24 cellular contexts compared by ENCODE assay signal in genomic region chr16:86930663-86931062, GRCh38.
"Had no signal": no experiment of that assay in that cellular context is flagged by ENCODE, and none has a peak within 500 bp of the region (broad histone marks: within the 10 kb centered on the region; RNA-seq: fewer than 3 reads in every experiment).

No MANE protein-coding gene starts in this region.

- H3K27ac ChIP-seq: breast epithelium, epithelial cell of prostate, neutrophil, ovary, prostate gland had no signal

- H3K4me1 Mint-ChIP-seq: activated naive CD4-positive, alpha-beta T cell treated with anti-CD3 and anti-CD28 coated beads, Interleukin-2, amount 50 U/mL, for 24 hours had no signal

- DNase-seq: activated CD4-positive, alpha-beta T cell treated with anti-CD3 and anti-CD28 coated beads for 48 hours; activated CD4-positive, alpha-beta T cell treated with anti-CD3 and anti-CD28 coated beads, Interleukin-2, amount 50 U/mL, for 48 hours; activated CD8-positive, alpha-beta memory T cell treated with anti-CD3 and anti-CD28 coated beads, Interleukin-2, amount 50 U/mL, for 4 hours; activated naive CD8-positive, alpha-beta T cell treated with anti-CD3 and anti-CD28 coated beads, Interleukin-2, amount 50 U/mL, for 24 hours; activated T-cell treated with anti-CD3 and anti-CD28 coated beads, Interleukin-2, amount 50 U/mL, for 1 hour; amygdala; central memory CD4-positive, alpha-beta T cell; endodermal cell; esophagus squamous epithelium; foreskin melanocyte; heart right ventricle; ovary; stimulated activated CD4-positive, alpha-beta T cell treated with anti-CD3 and anti-CD28 coated beads, Interleukin-2, amount 100 ng/mL, for 48 hours; stimulated activated naive CD8-positive, alpha-beta T cell treated with anti-CD3 and anti-CD28 coated beads, Interleukin-15, Interleukin-2, amounts not matched to agents 100 U/mL and 50 U/mL, for 24 hours; trophoblast cell had no signal

- ATAC-seq: activated naive CD8-positive, alpha-beta T cell treated with anti-CD3 and anti-CD28 coated beads, Interleukin-2, amount 50 U/mL, for 24 hours; natural killer cell treated with Interleukin-12 subunit alpha and Interleukin-12 subunit beta and Interleukin-15 and Interleukin-18, amount 100 ng/mL, for 72 hours; stimulated activated naive CD8-positive, alpha-beta T cell treated with anti-CD3 and anti-CD28 coated beads, Interleukin-15, Interleukin-2, amounts not matched to agents 100 U/mL and 50 U/mL, for 24 hours had no signal

- H3K4me1 ChIP-seq: prostate gland had no signal

- H3K27me3 ChIP-seq: ovary had no signal

- H3K36me3 Mint-ChIP-seq: activated naive CD4-positive, alpha-beta T cell treated with anti-CD3 and anti-CD28 coated beads, Interleukin-2, amount 50 U/mL, for 24 hours; natural killer cell treated with Interleukin-12 subunit alpha and Interleukin-12 subunit beta and Interleukin-15 and Interleukin-18, amount 100 ng/mL, for 72 hours had no signal

- H3K4me3 ChIP-seq: breast epithelium, ovary, prostate gland had no signal

- H3K4me3 Mint-ChIP-seq: activated naive CD4-positive, alpha-beta T cell treated with anti-CD3 and anti-CD28 coated beads, Interleukin-2, amount 50 U/mL, for 24 hours; activated naive CD8-positive, alpha-beta T cell treated with anti-CD3 and anti-CD28 coated beads, Interleukin-2, amount 50 U/mL, for 24 hours; activated T-helper 1 cell treated with anti-CD3 and anti-CD28 coated beads, Interleukin-12 subunit alpha, Interleukin-12 subunit beta, Interleukin-2, Interleukin-4 antibody, amounts not matched to agents 30 ng/mL and 10 ng/mL and 1 ng/mL, durations not matched to agents 14 hours and 24 hours and 36 hours; dendritic cell treated with granulocyte-macrophage colony-stimulating factor and Interleukin-4, amounts not matched to agents 40 ng/mL and 50 ng/mL, for 4 days; endodermal cell; natural killer cell treated with Interleukin-12 subunit alpha and Interleukin-12 subunit beta and Interleukin-15 and Interleukin-18, amount 100 ng/mL, for 72 hours had no signal

- H3K9me3 ChIP-seq: breast epithelium, esophagus squamous epithelium, heart right ventricle, neutrophil, ovary, prostate gland, thoracic aorta had no signal

- H3K9me3 Mint-ChIP-seq: activated naive CD4-positive, alpha-beta T cell treated with anti-CD3 and anti-CD28 coated beads, Interleukin-2, amount 50 U/mL, for 24 hours; activated naive CD8-positive, alpha-beta T cell treated with anti-CD3 and anti-CD28 coated beads, Interleukin-2, amount 50 U/mL, for 24 hours; activated T-helper 1 cell treated with anti-CD3 and anti-CD28 coated beads, Interleukin-12 subunit alpha, Interleukin-12 subunit beta, Interleukin-2, Interleukin-4 antibody, amounts not matched to agents 30 ng/mL and 10 ng/mL and 1 ng/mL, durations not matched to agents 14 hours and 24 hours and 36 hours; dendritic cell treated with granulocyte-macrophage colony-stimulating factor and Interleukin-4, amounts not matched to agents 40 ng/mL and 50 ng/mL, for 4 days; endodermal cell; natural killer cell treated with Interleukin-12 subunit alpha and Interleukin-12 subunit beta and Interleukin-15 and Interleukin-18, amount 100 ng/mL, for 72 hours had no signal

- H3K27ac Mint-ChIP-seq: activated naive CD4-positive, alpha-beta T cell treated with anti-CD3 and anti-CD28 coated beads, Interleukin-2, amount 50 U/mL, for 24 hours; activated naive CD8-positive, alpha-beta T cell treated with anti-CD3 and anti-CD28 coated beads, Interleukin-2, amount 50 U/mL, for 24 hours; activated T-helper 1 cell treated with anti-CD3 and anti-CD28 coated beads, Interleukin-12 subunit alpha, Interleukin-12 subunit beta, Interleukin-2, Interleukin-4 antibody, amounts not matched to agents 30 ng/mL and 10 ng/mL and 1 ng/mL, durations not matched to agents 14 hours and 24 hours and 36 hours; dendritic cell treated with granulocyte-macrophage colony-stimulating factor and Interleukin-4, amounts not matched to agents 40 ng/mL and 50 ng/mL, for 4 days; endodermal cell; natural killer cell treated with Interleukin-12 subunit alpha and Interleukin-12 subunit beta and Interleukin-15 and Interleukin-18, amount 100 ng/mL, for 72 hours had no signal

- H3K36me3 ChIP-seq: breast epithelium, esophagus squamous epithelium, heart right ventricle, neutrophil, ovary, prostate gland, thoracic aorta had no signal
